Comparison of ENCODE assay signal across 1 cellular context in genomic region chr13:51628059-51628852, GRCh38.
A peak's percentile ranks its signal among the peaks of the same experiment; 100 is the strongest.
TF ChIP-seq lines count a peak whose summit lies in the region.

No MANE protein-coding gene starts in this region.

TF ChIP-seq in SK-N-SH treated with all-trans-retinoic acid at 6 μM for 48 hours, 23 proteins besides CTCF, POLR2A, EP300 and RAD21 (continued from another document):
- TF ChIP-seq TSHZ2 (CRISPR knock-in tag; IDR thresholded peaks at IDR 0.05) (peak; percentile 90), CSRNP3 (CRISPR knock-in tag; IDR thresholded peaks at IDR 0.05) (no peak), OSR1 (CRISPR knock-in tag; IDR thresholded peaks at IDR 0.05) (no peak), ARNTL (CRISPR knock-in tag; IDR thresholded peaks at IDR 0.05; ENCODE audit: borderline replicate concordance, low read depth) (no peak), TOX (CRISPR knock-in tag; IDR thresholded peaks at IDR 0.05; ENCODE audit: borderline replicate concordance) (no peak), ZNF8 (CRISPR knock-in tag; IDR thresholded peaks at IDR 0.05) (no peak), ZC3H10 (CRISPR knock-in tag; IDR thresholded peaks at IDR 0.05) (no peak)
